Comparison of ENCODE assay signal across 2 cellular contexts in the genomic region with DNA sequence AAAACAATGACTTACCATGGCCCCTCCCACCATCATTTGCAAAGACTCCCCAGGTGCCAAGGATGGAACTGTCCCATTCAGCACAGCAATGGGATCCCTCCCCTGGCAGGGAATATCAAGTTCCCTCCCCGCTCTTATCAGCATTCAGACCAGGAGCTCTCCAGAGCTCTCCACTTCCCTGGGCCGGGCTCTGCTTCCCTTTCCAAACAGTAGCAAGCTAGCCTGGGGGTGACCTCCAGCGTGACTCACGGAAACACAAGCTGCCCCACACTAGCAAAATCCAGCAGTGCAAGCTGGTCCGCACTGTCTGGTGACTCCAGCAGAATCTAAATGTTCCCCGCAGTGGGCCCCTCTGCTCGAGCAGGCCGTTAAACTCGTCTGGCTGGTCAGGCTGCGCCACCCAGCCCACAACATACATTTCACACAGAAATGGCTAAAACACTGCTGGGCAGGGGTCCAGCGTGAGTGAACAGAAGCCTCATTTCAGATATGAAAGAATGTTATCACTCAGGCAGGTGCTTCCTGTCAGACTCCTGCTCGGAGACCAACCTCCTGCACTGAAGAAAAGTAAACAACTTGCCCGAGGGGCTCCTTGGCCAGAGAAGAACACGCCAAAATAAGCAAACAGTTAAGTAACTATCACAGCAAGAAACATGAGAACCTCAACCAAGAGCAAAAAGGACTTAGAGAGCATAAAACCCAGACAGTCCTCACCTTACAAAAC.
TF ChIP-seq lines count a peak whose summit lies in the region.

No MANE protein-coding gene starts in this region.

TF ChIP-seq in liver, 16 proteins besides CTCF, POLR2A, EP300 and RAD21 (continued from another document):
- TF ChIP-seq REST (IDR thresholded peaks at IDR 0.05) (peak; percentile 76), NR2F2 (IDR thresholded peaks at IDR 0.05) (peak; percentile 79), EGR1 (IDR thresholded peaks at IDR 0.05; ENCODE audit: low read depth in 2 of 2) (no peak), SP1 (IDR thresholded peaks at IDR 0.05) (peak; percentile 40)

TF ChIP-seq in HepG2, 621 proteins besides CTCF, POLR2A, EP300 and RAD21 (continued from another document):
- TF ChIP-seq NFAT5 (CRISPR knock-in tag; IDR thresholded peaks at IDR 0.05), result no peak
- no peak for TF ChIP-seq ZNF781 (CRISPR knock-in tag; IDR thresholded peaks at IDR 0.05; ENCODE audit: borderline replicate concordance, not compliant biosample characterization)
- TF ChIP-seq U2AF1 (optimal IDR thresholded peaks at IDR 0.05; ENCODE audit: low read depth, low read length), result no peak
- no peak for TF ChIP-seq MEIS1 (CRISPR knock-in tag; IDR thresholded peaks at IDR 0.05; ENCODE audit: borderline replicate concordance)
- no peak for TF ChIP-seq ZFYVE20 (CRISPR knock-in tag; IDR thresholded peaks at IDR 0.05; ENCODE audit: borderline replicate concordance, low read depth)
